ENCODE assay signal across 1 cellular context in the genomic region with DNA sequence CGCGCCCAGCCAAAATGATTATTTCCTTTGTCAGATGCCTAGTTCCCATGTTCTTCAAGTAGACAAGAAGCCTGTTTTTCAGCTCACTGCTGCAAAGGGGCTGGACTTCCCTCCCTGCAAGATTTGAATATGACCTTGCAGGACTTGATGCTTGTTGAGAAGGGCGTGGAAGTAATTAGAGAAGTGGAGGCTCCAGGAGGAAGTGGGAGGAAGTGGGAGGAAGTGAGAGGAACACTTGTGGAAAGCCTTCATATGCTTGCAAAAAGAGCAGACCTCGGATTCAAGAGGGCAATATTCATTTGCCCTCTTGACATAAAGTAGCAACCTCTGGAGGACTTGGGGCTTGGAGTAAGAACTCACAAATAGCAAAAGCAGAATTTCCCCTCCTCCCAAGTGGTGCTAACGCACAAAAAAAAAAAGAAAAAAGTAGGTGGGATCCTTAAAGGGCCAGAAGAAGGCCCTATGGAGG.
TF ChIP-seq lines count a peak whose summit lies in the region.

No MANE protein-coding gene starts in this region.

TF ChIP-seq in H1, 55 proteins besides CTCF, POLR2A, EP300 and RAD21:
- TF ChIP-seq FOSL1 (IDR thresholded peaks at IDR 0.05; ENCODE audit: insufficient read depth, low read depth, low read length): no peak
- no peak for TF ChIP-seq CBX8 (IDR thresholded peaks at IDR 0.05; ENCODE audit: borderline replicate concordance, low read depth, low read length)
- TF ChIP-seq BACH1 (IDR thresholded peaks at IDR 0.05; ENCODE audit: low read length): no peak
- no peak for TF ChIP-seq GTF2F1 (IDR thresholded peaks at IDR 0.05; ENCODE audit: borderline replicate concordance, low read depth, low read length)
- TF ChIP-seq TAF1 (IDR thresholded peaks at IDR 0.05; ENCODE audit: low read depth, low read length): no peak
- TF ChIP-seq, protein P1, sequence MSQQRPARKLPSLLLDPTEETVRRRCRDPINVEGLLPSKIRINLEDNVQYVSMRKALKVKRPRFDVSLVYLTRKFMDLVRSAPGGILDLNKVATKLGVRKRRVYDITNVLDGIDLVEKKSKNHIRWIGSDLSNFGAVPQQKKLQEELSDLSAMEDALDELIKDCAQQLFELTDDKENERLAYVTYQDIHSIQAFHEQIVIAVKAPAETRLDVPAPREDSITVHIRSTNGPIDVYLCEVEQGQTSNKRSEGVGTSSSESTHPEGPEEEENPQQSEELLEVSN (IDR thresholded peaks at IDR 0.05): no peak
- TF ChIP-seq GABPA (IDR thresholded peaks at IDR 0.05; ENCODE audit: borderline replicate concordance, insufficient read depth, low read length): no peak
- TF ChIP-seq SP4 (IDR thresholded peaks at IDR 0.05; ENCODE audit: low read length): no peak
- no peak for TF ChIP-seq CTBP2 (IDR thresholded peaks at IDR 0.05; ENCODE audit: borderline replicate concordance, insufficient read depth, insufficient read length, low read length)
- TF ChIP-seq CEBPB (IDR thresholded peaks at IDR 0.05; ENCODE audit: low read depth, low read length): no peak
- no peak for TF ChIP-seq NRF1 (IDR thresholded peaks at IDR 0.05; ENCODE audit: low read depth, low read length)
- TF ChIP-seq, protein P2, sequence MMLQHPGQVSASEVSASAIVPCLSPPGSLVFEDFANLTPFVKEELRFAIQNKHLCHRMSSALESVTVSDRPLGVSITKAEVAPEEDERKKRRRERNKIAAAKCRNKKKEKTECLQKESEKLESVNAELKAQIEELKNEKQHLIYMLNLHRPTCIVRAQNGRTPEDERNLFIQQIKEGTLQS (IDR thresholded peaks at IDR 0.05; ENCODE audit: insufficient read depth, low read depth, low read length): no peak
- no peak for TF ChIP-seq RBBP5 (IDR thresholded peaks at IDR 0.05; ENCODE audit: borderline replicate concordance, low read depth, low read length)
- no peak for TF ChIP-seq RXRA (IDR thresholded peaks at IDR 0.05; ENCODE audit: insufficient read depth, low read depth, low read length)
- no peak for TF ChIP-seq PHF8 (conservative IDR thresholded peaks at IDR 0.05; ENCODE audit: low read depth, low read length)
- TF ChIP-seq BCL11A (IDR thresholded peaks at IDR 0.05; ENCODE audit: low read depth in 2 of 2, low read length in 2 of 2): no peak
- TF ChIP-seq SIN3A (conservative IDR thresholded peaks at IDR 0.05 in 1 of 2, IDR thresholded peaks at IDR 0.05 in 1 of 2; ENCODE audit: low read depth in 1 of 2, low read length in 2 of 2): no peak
- TF ChIP-seq HDAC6 (IDR thresholded peaks at IDR 0.05; ENCODE audit: low read depth, low read length): no peak
